In genomic region chr10:95278061-95278988, GRCh38 we compare ENCODE assay signal across 13 cellular contexts. TPM values are rescaled to one million over a fixed set of nuclear protein-coding genes. Genes with fewer than 3 reads are reported as not detected.
DNase-seq lines count a peak whose midpoint lies in the region; ATAC-seq and TF ChIP-seq lines count a peak whose summit lies in the region.
"Had no signal": no experiment of that assay in that cellular context is flagged by ENCODE, and none has a peak within 500 bp of the region (broad histone marks: within the 10 kb centered on the region; RNA-seq: fewer than 3 reads in every experiment).

No MANE protein-coding gene starts in this region.

- no peak for TF ChIP-seq RAD21 in liver (IDR thresholded peaks at IDR 0.05)

- H3K4me1 Mint-ChIP-seq in stimulated activated naive B cell treated with anti-CD40 and anti-IgM and Interleukin-4, amounts not matched to agents 10 μg/mL and 1 μg/mL and 100 μg/mL, for 72 hours, result peaks cover 44 to 74% of the 10 kb centered on the region in 2 donors

- TF ChIP-seq CTCF in cardiac fibroblast (IDR thresholded peaks at IDR 0.05; ENCODE audit: low read depth, low read length) (no peak), liver (IDR thresholded peaks at IDR 0.05; ENCODE audit: low read depth, low read length, missing input control) (no peak)

- ATAC-seq in HG03135 (IDR thresholded peaks at IDR 0.05; ENCODE audit: unreplicated experiment), result peak; percentile 74
- no peak for ATAC-seq in stimulated activated naive B cell treated with anti-CD40 and anti-IgM and Interleukin-4, amounts not matched to agents 10 μg/mL and 1 μg/mL and 100 μg/mL, for 72 hours (replicated peaks)
- no peak for ATAC-seq in HG02588 (IDR thresholded peaks at IDR 0.05; ENCODE audit: unreplicated experiment)

- 70% methylated on average over 6 of the region's 6 CpGs for WGBS in liver

- no peaks in the 10 kb centered on the region for H3K9me3 ChIP-seq in liver (ENCODE audit: control insufficient read depth in 4 of 4, low read length in 3 of 4)

- H3K4me3 ChIP-seq in cardiac fibroblast (replicated peaks in 1 of 2; ENCODE audit: low read depth in 2 of 2, low read length in 2 of 2), result no peak overlapping the region
- no peak overlapping the region for H3K4me3 ChIP-seq in liver (ENCODE audit: low read depth in 1 of 3, low read length in 3 of 3)

- H3K4me3 Mint-ChIP-seq in stimulated activated naive B cell treated with anti-CD40 and anti-IgM and Interleukin-4, amounts not matched to agents 10 μg/mL and 1 μg/mL and 100 μg/mL, for 72 hours, result no peak overlapping the region
- H3K4me3 Mint-ChIP-seq: activated naive CD8-positive, alpha-beta T cell had no signal

- H3K36me3 ChIP-seq in liver (ENCODE audit: control insufficient read depth in 4 of 4, insufficient read depth in 3 of 4, low read depth in 1 of 4, low read length in 3 of 4), result no peaks in the 10 kb centered on the region

- no peak overlapping the region for H3K9ac ChIP-seq in liver (ENCODE audit: low read depth in 1 of 2, low read length in 2 of 2)

- peaks cover 0 to 4% of the 10 kb centered on the region in 2 donors for H3K36me3 Mint-ChIP-seq in stimulated activated naive B cell treated with anti-CD40 and anti-IgM and Interleukin-4, amounts not matched to agents 10 μg/mL and 1 μg/mL and 100 μg/mL, for 72 hours
- H3K36me3 Mint-ChIP-seq: activated naive CD8-positive, alpha-beta T cell had no signal

- H3K4me1 ChIP-seq in liver (ENCODE audit: control insufficient read depth in 4 of 4, insufficient read depth in 4 of 4, low read length in 3 of 4), result peaks cover 17 to 40% (median 32%) of the 10 kb centered on the region in 4 donors

- peak overlapping the region; percentile 87 to 94 for H3K27ac ChIP-seq in liver (ENCODE audit: low read depth in 1 of 2, low read length in 2 of 2)

- no peaks in the 10 kb centered on the region for H3K27me3 Mint-ChIP-seq in stimulated activated naive B cell treated with anti-CD40 and anti-IgM and Interleukin-4, amounts not matched to agents 10 μg/mL and 1 μg/mL and 100 μg/mL, for 72 hours
- H3K27me3 Mint-ChIP-seq: activated naive CD8-positive, alpha-beta T cell had no signal

- H3K9me3 Mint-ChIP-seq in stimulated activated naive B cell treated with anti-CD40 and anti-IgM and Interleukin-4, amounts not matched to agents 10 μg/mL and 1 μg/mL and 100 μg/mL, for 72 hours, result no peaks in the 10 kb centered on the region

- DNase-seq in cardiac fibroblast (ENCODE audit: low read depth in 2 of 2), result peak; percentile 87 to 92
- no peak for DNase-seq in stimulated activated naive B cell treated with anti-CD40 and anti-IgM and Interleukin-4, amounts not matched to agents 10 μg/mL and 1 μg/mL and 100 μg/mL, for 72 hours
- DNase-seq in iPS-NIHi7 (ENCODE audit: extremely low spot score), result no peak
- DNase-seq in SKM-1 treated with dmso at 0.1 percent for 144 hours (lab: John Stamatoyannopoulos, UW; ENCODE audit: unreplicated experiment), result no peak
- DNase-seq in activated CD4-positive, alpha-beta T cell treated with anti-CD3 and anti-CD28 coated beads, Interleukin-2, amount 50 U/mL, for 4 hours, result no peak
- DNase-seq: erythroblast; midbrain; NCI-H1694 treated with DMSO at 0.1 percent for 48 hours; stimulated activated CD4-positive, alpha-beta T cell treated with anti-CD3 and anti-CD28 coated beads, Interleukin-4, amount 100 ng/mL, for 1 hour had no signal

- H3K27ac Mint-ChIP-seq in stimulated activated naive B cell treated with anti-CD40 and anti-IgM and Interleukin-4, amounts not matched to agents 10 μg/mL and 1 μg/mL and 100 μg/mL, for 72 hours, result peak overlapping the region; percentile 14
- H3K27ac Mint-ChIP-seq: activated naive CD8-positive, alpha-beta T cell had no signal

- H3K27me3 ChIP-seq in liver (ENCODE audit: control insufficient read depth in 4 of 4, insufficient read depth in 4 of 4, low read length in 3 of 4), result no peaks in the 10 kb centered on the region

TF ChIP-seq in liver, 16 proteins besides CTCF, POLR2A, EP300 and RAD21:
- TF ChIP-seq YY1 (IDR thresholded peaks at IDR 0.05) (no peak), RXRA (IDR thresholded peaks at IDR 0.05) (peak in 1 of 2 donors; percentile 27), HNF4A (conservative IDR thresholded peaks at IDR 0.05) (peak; percentile 21 to 24), FOXA1 (IDR thresholded peaks at IDR 0.05) (no peak), HNF4G (IDR thresholded peaks at IDR 0.05) (no peak), FOXA2 (IDR thresholded peaks at IDR 0.05) (peak; percentile 58), NR2F2 (IDR thresholded peaks at IDR 0.05) (no peak), TAF1 (conservative IDR thresholded peaks at IDR 0.05) (no peak), ZBTB33 (IDR thresholded peaks at IDR 0.05) (no peak), MAX (IDR thresholded peaks at IDR 0.05) (no peak), JUND (IDR thresholded peaks at IDR 0.05) (no peak), SP1 (IDR thresholded peaks at IDR 0.05) (no peak), ATF3 (IDR thresholded peaks at IDR 0.05) (no peak), REST (IDR thresholded peaks at IDR 0.05) (no peak), GABPA (IDR thresholded peaks at IDR 0.05 in 1 of 2, conservative IDR thresholded peaks at IDR 0.05 in 1 of 2) (no peak), EGR1 (IDR thresholded peaks at IDR 0.05; ENCODE audit: low read depth in 2 of 2) (no peak)

RNA-seq across cellular contexts. Expression of gene PDLIM1, which starts 12.5 kb away (rescaled TPM):
- 10 to 100 TPM; 16.8 to 22.3 TPM for total RNA-seq in liver
- 10 to 100 TPM; 66.7 to 73.4 TPM for polyA plus RNA-seq in liver

Comparison
In these comparisons a context has a peak if more than half of its experiments do, and no peak if none do; other contexts are left out.
1. DNase-seq: peak in cardiac fibroblast (2 of 2); none in stimulated activated naive B cell treated with anti-CD40 and anti-IgM and Interleukin-4, amounts not matched to agents 10 μg/mL and 1 μg/mL and 100 μg/mL, for 72 hours (single experiment), iPS-NIHi7 (single experiment), SKM-1 treated with dmso at 0.1 percent for 144 hours (single experiment) and activated CD4-positive, alpha-beta T cell treated with anti-CD3 and anti-CD28 coated beads, Interleukin-2, amount 50 U/mL, for 4 hours (0 of 2).